In genomic region chr20:9306521-9306920, GRCh38 we compare ENCODE assay signal across 1 cellular context.
TF ChIP-seq lines count a peak whose summit lies in the region.

No MANE protein-coding gene starts in this region.

TF ChIP-seq in A549, 52 proteins besides CTCF, POLR2A, EP300 and RAD21 (continued from another document):
- TF ChIP-seq HES2 (IDR thresholded peaks at IDR 0.05): peak; percentile 62; the same call in 1 of the 2 replicates
- TF ChIP-seq BHLHE40 (IDR thresholded peaks at IDR 0.05; ENCODE audit: low read depth, low read length): no peak
- no peak for TF ChIP-seq MAFK (IDR thresholded peaks at IDR 0.05; ENCODE audit: partially characterized antibody)
- TF ChIP-seq MYC (IDR thresholded peaks at IDR 0.05; ENCODE audit: borderline replicate concordance, low read length): no peak
- TF ChIP-seq E2F6 (IDR thresholded peaks at IDR 0.05; ENCODE audit: borderline replicate concordance, low read depth): no peak
- peak in 1 of 2 experiments; percentile 40; a peak in 1 of 5 replicates for TF ChIP-seq JUN (IDR thresholded peaks at IDR 0.05)
- TF ChIP-seq KDM5A (IDR thresholded peaks at IDR 0.05): no peak
- no peak for TF ChIP-seq RNF2 (IDR thresholded peaks at IDR 0.05; ENCODE audit: borderline replicate concordance, low read depth)
- TF ChIP-seq RFX5 (IDR thresholded peaks at IDR 0.05): no peak
- no peak for TF ChIP-seq HMGXB4 (CRISPR knock-in tag; IDR thresholded peaks at IDR 0.05; ENCODE audit: borderline replicate concordance)
- TF ChIP-seq ZC3H11A (IDR thresholded peaks at IDR 0.05): no peak
